ENCODE assay signal across 9 cellular contexts in genomic region chr6:45681860-45682488, GRCh38.
DNase-seq lines count a peak whose midpoint lies in the region; ATAC-seq, FAIRE-seq and TF ChIP-seq lines count a peak whose summit lies in the region.
"Had no signal": no experiment of that assay in that cellular context is flagged by ENCODE, and none has a peak within 500 bp of the region (broad histone marks: within the 10 kb centered on the region; RNA-seq: fewer than 3 reads in every experiment).

No MANE protein-coding gene starts in this region.

- ATAC-seq in GM18861 (IDR thresholded peaks at IDR 0.05; ENCODE audit: unreplicated experiment): peak; percentile 92
- peak; percentile 82 for ATAC-seq in HG02943 (IDR thresholded peaks at IDR 0.05; ENCODE audit: low read depth, unreplicated experiment)
- no peak for ATAC-seq in SK-N-SH treated with all-trans-retinoic acid at 6 μM for 48 hours

- H3K79me2 ChIP-seq in ACC112 (ENCODE audit: control insufficient read depth, insufficient read depth, low read length, unreplicated experiment): no peaks in the 10 kb centered on the region

- DNase-seq in RCC 7860 (ENCODE audit: low spot score) (peak; percentile 97), glomerular visceral epithelial cell (ENCODE audit: extremely low spot score) (peak; percentile 94), putamen (ENCODE audit: low spot score) (no peak), C1 segment of cervical spinal cord (lab: John Stamatoyannopoulos, UW) (no peak)

- peak overlapping the region; percentile 59 for H3K27ac ChIP-seq in ACC112 (ENCODE audit: low read depth, low read length)
- H3K27ac ChIP-seq: neutrophil had no signal

- H3K4me1 ChIP-seq in ACC112 (ENCODE audit: control insufficient read depth, insufficient read depth, low read length, unreplicated experiment): peaks cover 12% of the 10 kb centered on the region

- no peaks in the 10 kb centered on the region for H3K36me3 ChIP-seq in ACC112 (ENCODE audit: insufficient read depth, low read length)
- H3K36me3 ChIP-seq: neutrophil had no signal

- FAIRE-seq in RCC 7860 (lab: Jason Lieb, UNC): peak; percentile 94

- no peaks in the 10 kb centered on the region for H3K27me3 ChIP-seq in ACC112 (ENCODE audit: insufficient read depth, low read length)

- H2AFZ ChIP-seq in ACC112 (ENCODE audit: low read length, unreplicated experiment): no peak overlapping the region

- H3K4me3 ChIP-seq in ACC112 (ENCODE audit: low read depth, low read length): no peak overlapping the region

TF ChIP-seq in SK-N-SH treated with all-trans-retinoic acid at 6 μM for 48 hours, 23 proteins besides CTCF, POLR2A, EP300 and RAD21:
- TF ChIP-seq ISL1 (CRISPR knock-in tag; IDR thresholded peaks at IDR 0.05) (no peak), PPARA (CRISPR knock-in tag; IDR thresholded peaks at IDR 0.05; ENCODE audit: borderline replicate concordance) (no peak), POU6F1 (CRISPR knock-in tag; IDR thresholded peaks at IDR 0.05; ENCODE audit: borderline replicate concordance, low read depth) (no peak), CSRNP3 (CRISPR knock-in tag; IDR thresholded peaks at IDR 0.05) (no peak), BACH2 (CRISPR knock-in tag; IDR thresholded peaks at IDR 0.05; ENCODE audit: borderline replicate concordance) (no peak)
- TF ChIP-seq, protein P1, sequence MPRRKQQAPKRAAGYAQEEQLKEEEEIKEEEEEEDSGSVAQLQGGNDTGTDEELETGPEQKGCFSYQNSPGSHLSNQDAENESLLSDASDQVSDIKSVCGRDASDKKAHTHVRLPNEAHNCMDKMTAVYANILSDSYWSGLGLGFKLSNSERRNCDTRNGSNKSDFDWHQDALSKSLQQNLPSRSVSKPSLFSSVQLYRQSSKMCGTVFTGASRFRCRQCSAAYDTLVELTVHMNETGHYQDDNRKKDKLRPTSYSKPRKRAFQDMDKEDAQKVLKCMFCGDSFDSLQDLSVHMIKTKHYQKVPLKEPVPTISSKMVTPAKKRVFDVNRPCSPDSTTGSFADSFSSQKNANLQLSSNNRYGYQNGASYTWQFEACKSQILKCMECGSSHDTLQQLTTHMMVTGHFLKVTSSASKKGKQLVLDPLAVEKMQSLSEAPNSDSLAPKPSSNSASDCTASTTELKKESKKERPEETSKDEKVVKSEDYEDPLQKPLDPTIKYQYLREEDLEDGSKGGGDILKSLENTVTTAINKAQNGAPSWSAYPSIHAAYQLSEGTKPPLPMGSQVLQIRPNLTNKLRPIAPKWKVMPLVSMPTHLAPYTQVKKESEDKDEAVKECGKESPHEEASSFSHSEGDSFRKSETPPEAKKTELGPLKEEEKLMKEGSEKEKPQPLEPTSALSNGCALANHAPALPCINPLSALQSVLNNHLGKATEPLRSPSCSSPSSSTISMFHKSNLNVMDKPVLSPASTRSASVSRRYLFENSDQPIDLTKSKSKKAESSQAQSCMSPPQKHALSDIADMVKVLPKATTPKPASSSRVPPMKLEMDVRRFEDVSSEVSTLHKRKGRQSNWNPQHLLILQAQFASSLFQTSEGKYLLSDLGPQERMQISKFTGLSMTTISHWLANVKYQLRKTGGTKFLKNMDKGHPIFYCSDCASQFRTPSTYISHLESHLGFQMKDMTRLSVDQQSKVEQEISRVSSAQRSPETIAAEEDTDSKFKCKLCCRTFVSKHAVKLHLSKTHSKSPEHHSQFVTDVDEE (CRISPR knock-in tag; IDR thresholded peaks at IDR 0.05): no peak
TF ChIP-seq in SK-N-SH treated with all-trans-retinoic acid at 6 μM for 48 hours: peak in this region for 0.

Comparison
In these comparisons a context has a peak if more than half of its experiments do, and no peak if none do; other contexts are left out.
1. DNase-seq: peak in RCC 7860 (single experiment) and glomerular visceral epithelial cell (single experiment); none in putamen (single experiment) and C1 segment of cervical spinal cord (0 of 14).